1 cellular context compared by ENCODE assay signal in the genomic region with DNA sequence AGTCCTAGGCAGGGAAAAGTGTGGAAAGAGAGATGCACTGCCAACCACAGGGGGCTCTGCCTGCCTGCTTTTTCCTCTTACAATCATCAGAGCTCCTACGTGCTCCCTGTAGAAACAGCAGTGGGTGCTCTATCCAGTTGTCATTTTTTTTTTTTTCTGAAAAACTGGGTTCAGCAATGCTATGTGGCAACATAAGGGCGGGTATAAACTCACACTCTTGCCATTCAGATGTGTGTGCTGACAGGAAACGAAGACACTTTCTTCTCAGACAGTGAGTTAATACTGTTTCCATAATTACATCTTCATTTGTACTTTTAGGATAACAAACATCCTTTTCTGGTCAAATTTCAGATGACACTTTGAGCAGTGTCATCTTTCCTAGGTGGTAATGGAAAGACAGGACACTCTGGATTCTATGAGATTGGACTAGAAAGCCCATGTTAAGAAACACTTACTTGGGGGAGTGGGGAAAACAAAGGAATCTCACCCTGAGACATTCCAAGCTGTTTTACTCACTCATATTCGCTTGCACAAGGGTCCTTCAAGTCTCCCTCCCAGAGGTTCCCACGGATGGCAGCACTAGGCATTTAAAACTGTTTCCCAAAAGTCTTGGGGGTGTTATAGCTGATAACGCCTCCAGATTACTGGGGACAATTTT.
TF ChIP-seq lines count a peak whose summit lies in the region.

No MANE protein-coding gene starts in this region.

TF ChIP-seq in IMR-90, 13 proteins besides CTCF, POLR2A, EP300 and RAD21:
- TF ChIP-seq MAZ (IDR thresholded peaks at IDR 0.05; ENCODE audit: borderline replicate concordance, low read depth, low read length) (no peak), SMC3 (IDR thresholded peaks at IDR 0.05; ENCODE audit: low read depth, low read length) (no peak), RCOR1 (IDR thresholded peaks at IDR 0.05; ENCODE audit: insufficient replicate concordance, low read length) (no peak), MXI1 (IDR thresholded peaks at IDR 0.05; ENCODE audit: borderline replicate concordance, low read depth, low read length) (no peak), CEBPB (IDR thresholded peaks at IDR 0.05; ENCODE audit: low read depth, low read length) (0 out of 2 replicates have a peak, but pooled peaks have one; percentile 16), BHLHE40 (IDR thresholded peaks at IDR 0.05; ENCODE audit: low read depth, low read length) (no peak), FOS (IDR thresholded peaks at IDR 0.05; ENCODE audit: low read depth, low read length) (no peak)
- TF ChIP-seq, protein P1, sequence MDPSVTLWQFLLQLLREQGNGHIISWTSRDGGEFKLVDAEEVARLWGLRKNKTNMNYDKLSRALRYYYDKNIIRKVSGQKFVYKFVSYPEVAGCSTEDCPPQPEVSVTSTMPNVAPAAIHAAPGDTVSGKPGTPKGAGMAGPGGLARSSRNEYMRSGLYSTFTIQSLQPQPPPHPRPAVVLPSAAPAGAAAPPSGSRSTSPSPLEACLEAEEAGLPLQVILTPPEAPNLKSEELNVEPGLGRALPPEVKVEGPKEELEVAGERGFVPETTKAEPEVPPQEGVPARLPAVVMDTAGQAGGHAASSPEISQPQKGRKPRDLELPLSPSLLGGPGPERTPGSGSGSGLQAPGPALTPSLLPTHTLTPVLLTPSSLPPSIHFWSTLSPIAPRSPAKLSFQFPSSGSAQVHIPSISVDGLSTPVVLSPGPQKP (IDR thresholded peaks at IDR 0.05; ENCODE audit: borderline replicate concordance, low read depth, low read length): no peak
- TF ChIP-seq, protein P2, sequence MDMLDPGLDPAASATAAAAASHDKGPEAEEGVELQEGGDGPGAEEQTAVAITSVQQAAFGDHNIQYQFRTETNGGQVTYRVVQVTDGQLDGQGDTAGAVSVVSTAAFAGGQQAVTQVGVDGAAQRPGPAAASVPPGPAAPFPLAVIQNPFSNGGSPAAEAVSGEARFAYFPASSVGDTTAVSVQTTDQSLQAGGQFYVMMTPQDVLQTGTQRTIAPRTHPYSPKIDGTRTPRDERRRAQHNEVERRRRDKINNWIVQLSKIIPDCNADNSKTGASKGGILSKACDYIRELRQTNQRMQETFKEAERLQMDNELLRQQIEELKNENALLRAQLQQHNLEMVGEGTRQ (IDR thresholded peaks at IDR 0.05; ENCODE audit: low read depth, low read length): no peak
TF ChIP-seq in IMR-90: peak in this region for 1.
